In the genomic region with DNA sequence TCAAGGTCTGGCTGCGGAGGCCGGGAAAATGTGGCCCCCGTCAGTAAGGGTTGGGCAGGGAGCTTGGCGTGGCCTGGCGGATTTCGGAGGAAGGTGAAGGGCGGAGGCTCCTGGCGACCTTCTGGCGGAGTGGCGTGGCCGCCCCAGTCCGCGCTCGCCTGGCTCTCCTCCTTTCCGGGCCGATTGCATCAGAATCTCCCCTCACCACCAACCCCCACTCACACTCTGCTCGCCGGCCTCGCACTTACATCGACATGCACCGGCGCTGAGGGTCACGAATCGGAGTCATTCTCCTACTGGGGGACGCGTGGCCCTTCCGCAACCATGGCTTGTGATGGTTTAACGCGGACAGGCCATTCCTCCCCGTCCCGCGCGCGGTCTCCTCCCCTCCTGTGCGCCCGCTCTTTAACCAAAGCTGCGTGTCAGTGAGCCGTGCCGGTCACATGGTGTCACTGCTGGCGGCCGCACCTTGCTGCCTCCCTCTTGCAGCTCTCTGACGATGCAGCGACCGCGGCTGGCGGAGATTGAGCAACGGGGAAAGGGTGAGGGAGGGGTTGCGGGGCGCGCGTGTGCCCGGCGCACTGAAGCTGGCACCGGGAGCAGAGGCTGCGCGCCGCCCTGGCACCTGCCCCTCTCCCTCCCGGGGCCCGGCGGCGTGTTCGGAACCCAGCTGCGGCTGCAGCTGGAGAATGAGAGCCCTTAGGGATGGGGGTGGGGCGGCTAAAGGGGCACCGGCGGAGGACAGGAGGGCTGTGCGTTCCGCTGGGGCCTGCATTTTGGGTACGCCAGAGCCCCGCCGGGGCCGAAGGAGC, we compare ENCODE assay signal across 1 cellular context.
TF ChIP-seq lines count a peak whose summit lies in the region.

A gene (minus strand): TSS at position 427 of the 812 bp plus-strand sequence. CDS start 29,243 bp downstream, outside the sequence.

TF ChIP-seq in HepG2, 621 proteins besides CTCF, POLR2A, EP300 and RAD21 (continued from another document and continues in another):
- TF ChIP-seq, protein P1, sequence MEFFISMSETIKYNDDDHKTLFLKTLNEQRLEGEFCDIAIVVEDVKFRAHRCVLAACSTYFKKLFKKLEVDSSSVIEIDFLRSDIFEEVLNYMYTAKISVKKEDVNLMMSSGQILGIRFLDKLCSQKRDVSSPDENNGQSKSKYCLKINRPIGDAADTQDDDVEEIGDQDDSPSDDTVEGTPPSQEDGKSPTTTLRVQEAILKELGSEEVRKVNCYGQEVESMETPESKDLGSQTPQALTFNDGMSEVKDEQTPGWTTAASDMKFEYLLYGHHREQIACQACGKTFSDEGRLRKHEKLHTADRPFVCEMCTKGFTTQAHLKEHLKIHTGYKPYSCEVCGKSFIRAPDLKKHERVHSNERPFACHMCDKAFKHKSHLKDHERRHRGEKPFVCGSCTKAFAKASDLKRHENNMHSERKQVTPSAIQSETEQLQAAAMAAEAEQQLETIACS (CRISPR knock-in tag; IDR thresholded peaks at IDR 0.05), result peak; percentile 40; the same call in 1 of the 2 replicates
- peak; percentile 56; the same call in 1 of the 2 replicates for TF ChIP-seq ZZZ3 (CRISPR knock-in tag; IDR thresholded peaks at IDR 0.05; ENCODE audit: borderline replicate concordance)
- TF ChIP-seq, protein P2, sequence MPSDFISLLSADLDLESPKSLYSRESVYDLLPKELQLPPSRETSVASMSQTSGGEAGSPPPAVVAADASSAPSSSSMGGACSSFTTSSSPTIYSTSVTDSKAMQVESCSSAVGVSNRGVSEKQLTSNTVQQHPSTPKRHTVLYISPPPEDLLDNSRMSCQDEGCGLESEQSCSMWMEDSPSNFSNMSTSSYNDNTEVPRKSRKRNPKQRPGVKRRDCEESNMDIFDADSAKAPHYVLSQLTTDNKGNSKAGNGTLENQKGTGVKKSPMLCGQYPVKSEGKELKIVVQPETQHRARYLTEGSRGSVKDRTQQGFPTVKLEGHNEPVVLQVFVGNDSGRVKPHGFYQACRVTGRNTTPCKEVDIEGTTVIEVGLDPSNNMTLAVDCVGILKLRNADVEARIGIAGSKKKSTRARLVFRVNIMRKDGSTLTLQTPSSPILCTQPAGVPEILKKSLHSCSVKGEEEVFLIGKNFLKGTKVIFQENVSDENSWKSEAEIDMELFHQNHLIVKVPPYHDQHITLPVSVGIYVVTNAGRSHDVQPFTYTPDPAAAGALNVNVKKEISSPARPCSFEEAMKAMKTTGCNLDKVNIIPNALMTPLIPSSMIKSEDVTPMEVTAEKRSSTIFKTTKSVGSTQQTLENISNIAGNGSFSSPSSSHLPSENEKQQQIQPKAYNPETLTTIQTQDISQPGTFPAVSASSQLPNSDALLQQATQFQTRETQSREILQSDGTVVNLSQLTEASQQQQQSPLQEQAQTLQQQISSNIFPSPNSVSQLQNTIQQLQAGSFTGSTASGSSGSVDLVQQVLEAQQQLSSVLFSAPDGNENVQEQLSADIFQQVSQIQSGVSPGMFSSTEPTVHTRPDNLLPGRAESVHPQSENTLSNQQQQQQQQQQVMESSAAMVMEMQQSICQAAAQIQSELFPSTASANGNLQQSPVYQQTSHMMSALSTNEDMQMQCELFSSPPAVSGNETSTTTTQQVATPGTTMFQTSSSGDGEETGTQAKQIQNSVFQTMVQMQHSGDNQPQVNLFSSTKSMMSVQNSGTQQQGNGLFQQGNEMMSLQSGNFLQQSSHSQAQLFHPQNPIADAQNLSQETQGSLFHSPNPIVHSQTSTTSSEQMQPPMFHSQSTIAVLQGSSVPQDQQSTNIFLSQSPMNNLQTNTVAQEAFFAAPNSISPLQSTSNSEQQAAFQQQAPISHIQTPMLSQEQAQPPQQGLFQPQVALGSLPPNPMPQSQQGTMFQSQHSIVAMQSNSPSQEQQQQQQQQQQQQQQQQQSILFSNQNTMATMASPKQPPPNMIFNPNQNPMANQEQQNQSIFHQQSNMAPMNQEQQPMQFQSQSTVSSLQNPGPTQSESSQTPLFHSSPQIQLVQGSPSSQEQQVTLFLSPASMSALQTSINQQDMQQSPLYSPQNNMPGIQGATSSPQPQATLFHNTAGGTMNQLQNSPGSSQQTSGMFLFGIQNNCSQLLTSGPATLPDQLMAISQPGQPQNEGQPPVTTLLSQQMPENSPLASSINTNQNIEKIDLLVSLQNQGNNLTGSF (CRISPR knock-in tag; IDR thresholded peaks at IDR 0.05), result peak; percentile 89
- no peak for TF ChIP-seq GTF3A (CRISPR knock-in tag; conservative IDR thresholded peaks at IDR 0.05)
- peak; percentile 69; the same call in 1 of the 2 replicates for TF ChIP-seq ZBTB7B (CRISPR knock-in tag; IDR thresholded peaks at IDR 0.05)
- TF ChIP-seq, protein P3, sequence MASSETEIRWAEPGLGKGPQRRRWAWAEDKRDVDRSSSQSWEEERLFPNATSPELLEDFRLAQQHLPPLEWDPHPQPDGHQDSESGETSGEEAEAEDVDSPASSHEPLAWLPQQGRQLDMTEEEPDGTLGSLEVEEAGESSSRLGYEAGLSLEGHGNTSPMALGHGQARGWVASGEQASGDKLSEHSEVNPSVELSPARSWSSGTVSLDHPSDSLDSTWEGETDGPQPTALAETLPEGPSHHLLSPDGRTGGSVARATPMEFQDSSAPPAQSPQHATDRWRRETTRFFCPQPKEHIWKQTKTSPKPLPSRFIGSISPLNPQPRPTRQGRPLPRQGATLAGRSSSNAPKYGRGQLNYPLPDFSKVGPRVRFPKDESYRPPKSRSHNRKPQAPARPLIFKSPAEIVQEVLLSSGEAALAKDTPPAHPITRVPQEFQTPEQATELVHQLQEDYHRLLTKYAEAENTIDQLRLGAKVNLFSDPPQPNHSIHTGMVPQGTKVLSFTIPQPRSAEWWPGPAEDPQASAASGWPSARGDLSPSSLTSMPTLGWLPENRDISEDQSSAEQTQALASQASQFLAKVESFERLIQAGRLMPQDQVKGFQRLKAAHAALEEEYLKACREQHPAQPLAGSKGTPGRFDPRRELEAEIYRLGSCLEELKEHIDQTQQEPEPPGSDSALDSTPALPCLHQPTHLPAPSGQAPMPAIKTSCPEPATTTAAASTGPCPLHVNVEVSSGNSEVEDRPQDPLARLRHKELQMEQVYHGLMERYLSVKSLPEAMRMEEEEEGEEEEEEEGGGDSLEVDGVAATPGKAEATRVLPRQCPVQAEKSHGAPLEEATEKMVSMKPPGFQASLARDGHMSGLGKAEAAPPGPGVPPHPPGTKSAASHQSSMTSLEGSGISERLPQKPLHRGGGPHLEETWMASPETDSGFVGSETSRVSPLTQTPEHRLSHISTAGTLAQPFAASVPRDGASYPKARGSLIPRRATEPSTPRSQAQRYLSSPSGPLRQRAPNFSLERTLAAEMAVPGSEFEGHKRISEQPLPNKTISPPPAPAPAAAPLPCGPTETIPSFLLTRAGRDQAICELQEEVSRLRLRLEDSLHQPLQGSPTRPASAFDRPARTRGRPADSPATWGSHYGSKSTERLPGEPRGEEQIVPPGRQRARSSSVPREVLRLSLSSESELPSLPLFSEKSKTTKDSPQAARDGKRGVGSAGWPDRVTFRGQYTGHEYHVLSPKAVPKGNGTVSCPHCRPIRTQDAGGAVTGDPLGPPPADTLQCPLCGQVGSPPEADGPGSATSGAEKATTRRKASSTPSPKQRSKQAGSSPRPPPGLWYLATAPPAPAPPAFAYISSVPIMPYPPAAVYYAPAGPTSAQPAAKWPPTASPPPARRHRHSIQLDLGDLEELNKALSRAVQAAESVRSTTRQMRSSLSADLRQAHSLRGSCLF (CRISPR knock-in tag; IDR thresholded peaks at IDR 0.05; ENCODE audit: borderline replicate concordance), result peak; percentile 82; the same call in 1 of the 2 replicates
- TF ChIP-seq, protein P4, sequence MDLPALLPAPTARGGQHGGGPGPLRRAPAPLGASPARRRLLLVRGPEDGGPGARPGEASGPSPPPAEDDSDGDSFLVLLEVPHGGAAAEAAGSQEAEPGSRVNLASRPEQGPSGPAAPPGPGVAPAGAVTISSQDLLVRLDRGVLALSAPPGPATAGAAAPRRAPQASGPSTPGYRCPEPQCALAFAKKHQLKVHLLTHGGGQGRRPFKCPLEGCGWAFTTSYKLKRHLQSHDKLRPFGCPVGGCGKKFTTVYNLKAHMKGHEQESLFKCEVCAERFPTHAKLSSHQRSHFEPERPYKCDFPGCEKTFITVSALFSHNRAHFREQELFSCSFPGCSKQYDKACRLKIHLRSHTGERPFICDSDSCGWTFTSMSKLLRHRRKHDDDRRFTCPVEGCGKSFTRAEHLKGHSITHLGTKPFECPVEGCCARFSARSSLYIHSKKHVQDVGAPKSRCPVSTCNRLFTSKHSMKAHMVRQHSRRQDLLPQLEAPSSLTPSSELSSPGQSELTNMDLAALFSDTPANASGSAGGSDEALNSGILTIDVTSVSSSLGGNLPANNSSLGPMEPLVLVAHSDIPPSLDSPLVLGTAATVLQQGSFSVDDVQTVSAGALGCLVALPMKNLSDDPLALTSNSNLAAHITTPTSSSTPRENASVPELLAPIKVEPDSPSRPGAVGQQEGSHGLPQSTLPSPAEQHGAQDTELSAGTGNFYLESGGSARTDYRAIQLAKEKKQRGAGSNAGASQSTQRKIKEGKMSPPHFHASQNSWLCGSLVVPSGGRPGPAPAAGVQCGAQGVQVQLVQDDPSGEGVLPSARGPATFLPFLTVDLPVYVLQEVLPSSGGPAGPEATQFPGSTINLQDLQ (CRISPR knock-in tag; IDR thresholded peaks at IDR 0.05), result peak; percentile 72
- TF ChIP-seq RORA (CRISPR knock-in tag; IDR thresholded peaks at IDR 0.05), result no peak
- TF ChIP-seq ZNF121 (CRISPR knock-in tag; IDR thresholded peaks at IDR 0.05), result peak; percentile 62
- TF ChIP-seq HMG20B (CRISPR knock-in tag; conservative IDR thresholded peaks at IDR 0.05), result 0 out of 2 replicates have a peak, but pooled peaks have one; percentile 17
- TF ChIP-seq ZBTB42 (CRISPR knock-in tag; IDR thresholded peaks at IDR 0.05), result peak; percentile 80
- TF ChIP-seq, protein P5, sequence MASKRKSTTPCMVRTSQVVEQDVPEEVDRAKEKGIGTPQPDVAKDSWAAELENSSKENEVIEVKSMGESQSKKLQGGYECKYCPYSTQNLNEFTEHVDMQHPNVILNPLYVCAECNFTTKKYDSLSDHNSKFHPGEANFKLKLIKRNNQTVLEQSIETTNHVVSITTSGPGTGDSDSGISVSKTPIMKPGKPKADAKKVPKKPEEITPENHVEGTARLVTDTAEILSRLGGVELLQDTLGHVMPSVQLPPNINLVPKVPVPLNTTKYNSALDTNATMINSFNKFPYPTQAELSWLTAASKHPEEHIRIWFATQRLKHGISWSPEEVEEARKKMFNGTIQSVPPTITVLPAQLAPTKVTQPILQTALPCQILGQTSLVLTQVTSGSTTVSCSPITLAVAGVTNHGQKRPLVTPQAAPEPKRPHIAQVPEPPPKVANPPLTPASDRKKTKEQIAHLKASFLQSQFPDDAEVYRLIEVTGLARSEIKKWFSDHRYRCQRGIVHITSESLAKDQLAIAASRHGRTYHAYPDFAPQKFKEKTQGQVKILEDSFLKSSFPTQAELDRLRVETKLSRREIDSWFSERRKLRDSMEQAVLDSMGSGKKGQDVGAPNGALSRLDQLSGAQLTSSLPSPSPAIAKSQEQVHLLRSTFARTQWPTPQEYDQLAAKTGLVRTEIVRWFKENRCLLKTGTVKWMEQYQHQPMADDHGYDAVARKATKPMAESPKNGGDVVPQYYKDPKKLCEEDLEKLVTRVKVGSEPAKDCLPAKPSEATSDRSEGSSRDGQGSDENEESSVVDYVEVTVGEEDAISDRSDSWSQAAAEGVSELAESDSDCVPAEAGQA (IDR thresholded peaks at IDR 0.05; ENCODE audit: low read depth), result no peak
- TF ChIP-seq, protein P5 (CRISPR knock-in tag; IDR thresholded peaks at IDR 0.05; ENCODE audit: borderline replicate concordance), result peak; percentile 87
- TF ChIP-seq, protein P6, sequence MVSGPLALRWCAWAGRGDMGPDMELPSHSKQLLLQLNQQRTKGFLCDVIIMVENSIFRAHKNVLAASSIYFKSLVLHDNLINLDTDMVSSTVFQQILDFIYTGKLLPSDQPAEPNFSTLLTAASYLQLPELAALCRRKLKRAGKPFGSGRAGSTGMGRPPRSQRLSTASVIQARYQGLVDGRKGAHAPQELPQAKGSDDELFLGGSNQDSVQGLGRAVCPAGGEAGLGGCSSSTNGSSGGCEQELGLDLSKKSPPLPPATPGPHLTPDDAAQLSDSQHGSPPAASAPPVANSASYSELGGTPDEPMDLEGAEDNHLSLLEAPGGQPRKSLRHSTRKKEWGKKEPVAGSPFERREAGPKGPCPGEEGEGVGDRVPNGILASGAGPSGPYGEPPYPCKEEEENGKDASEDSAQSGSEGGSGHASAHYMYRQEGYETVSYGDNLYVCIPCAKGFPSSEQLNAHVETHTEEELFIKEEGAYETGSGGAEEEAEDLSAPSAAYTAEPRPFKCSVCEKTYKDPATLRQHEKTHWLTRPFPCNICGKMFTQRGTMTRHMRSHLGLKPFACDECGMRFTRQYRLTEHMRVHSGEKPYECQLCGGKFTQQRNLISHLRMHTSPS (CRISPR knock-in tag; IDR thresholded peaks at IDR 0.05; ENCODE audit: low read depth), result peak; percentile 98
- peak; percentile 47 for TF ChIP-seq TEAD3 (CRISPR knock-in tag; optimal IDR thresholded peaks at IDR 0.05; ENCODE audit: borderline replicate concordance)
- TF ChIP-seq, protein P7, sequence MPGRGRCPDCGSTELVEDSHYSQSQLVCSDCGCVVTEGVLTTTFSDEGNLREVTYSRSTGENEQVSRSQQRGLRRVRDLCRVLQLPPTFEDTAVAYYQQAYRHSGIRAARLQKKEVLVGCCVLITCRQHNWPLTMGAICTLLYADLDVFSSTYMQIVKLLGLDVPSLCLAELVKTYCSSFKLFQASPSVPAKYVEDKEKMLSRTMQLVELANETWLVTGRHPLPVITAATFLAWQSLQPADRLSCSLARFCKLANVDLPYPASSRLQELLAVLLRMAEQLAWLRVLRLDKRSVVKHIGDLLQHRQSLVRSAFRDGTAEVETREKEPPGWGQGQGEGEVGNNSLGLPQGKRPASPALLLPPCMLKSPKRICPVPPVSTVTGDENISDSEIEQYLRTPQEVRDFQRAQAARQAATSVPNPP (CRISPR knock-in tag; IDR thresholded peaks at IDR 0.05), result peak; percentile 85
- TF ChIP-seq RXRB (CRISPR knock-in tag; IDR thresholded peaks at IDR 0.05; ENCODE audit: borderline replicate concordance), result no peak; the same call in 1 of the 2 replicates
- peak; percentile 68; the same call in 1 of the 2 replicates for TF ChIP-seq ELF4 (CRISPR knock-in tag; IDR thresholded peaks at IDR 0.05; ENCODE audit: borderline replicate concordance)
- TF ChIP-seq, protein P8, sequence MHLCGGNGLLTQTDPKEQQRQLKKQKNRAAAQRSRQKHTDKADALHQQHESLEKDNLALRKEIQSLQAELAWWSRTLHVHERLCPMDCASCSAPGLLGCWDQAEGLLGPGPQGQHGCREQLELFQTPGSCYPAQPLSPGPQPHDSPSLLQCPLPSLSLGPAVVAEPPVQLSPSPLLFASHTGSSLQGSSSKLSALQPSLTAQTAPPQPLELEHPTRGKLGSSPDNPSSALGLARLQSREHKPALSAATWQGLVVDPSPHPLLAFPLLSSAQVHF (CRISPR knock-in tag; IDR thresholded peaks at IDR 0.05), result peak; percentile 80
